ENCODE assay signal across 1 cellular context in genomic region chr1:181129771-181130606, GRCh38.
TF ChIP-seq lines count a peak whose summit lies in the region.

No MANE protein-coding gene starts in this region.

TF ChIP-seq in K562, 482 proteins besides CTCF, POLR2A, EP300 and RAD21 (continued from another document and continues in another):
- TF ChIP-seq MGA (IDR thresholded peaks at IDR 0.05) (no peak; the same call in 1 of the 2 replicates), SMAD2 (IDR thresholded peaks at IDR 0.05; ENCODE audit: low read depth, low read length) (no peak), ZNF551 (CRISPR knock-in tag; IDR thresholded peaks at IDR 0.05) (no peak), ELK3 (CRISPR knock-in tag; IDR thresholded peaks at IDR 0.05) (no peak), SAP30 (IDR thresholded peaks at IDR 0.05; ENCODE audit: borderline replicate concordance, insufficient read depth, low read depth, low read length, poor library complexity, severe bottlenecking) (no peak), ZNF57 (CRISPR knock-in tag; IDR thresholded peaks at IDR 0.05) (no peak), MCM5 (IDR thresholded peaks at IDR 0.05; ENCODE audit: low read depth) (no peak), NR2C1 (IDR thresholded peaks at IDR 0.05) (no peak), NR2C1 (tag; IDR thresholded peaks at IDR 0.05) (0 out of 2 replicates have a peak, but pooled peaks have one; percentile 26), ZNF184 (CRISPR knock-in tag; IDR thresholded peaks at IDR 0.05) (no peak), ZNF253 (CRISPR knock-in tag; conservative IDR thresholded peaks at IDR 0.05) (no peak), KDM1A (IDR thresholded peaks at IDR 0.05) (peak; percentile 99), NR0B1 (IDR thresholded peaks at IDR 0.05; ENCODE audit: partially characterized antibody) (no peak), NR3C1 (CRISPR knock-in tag; IDR thresholded peaks at IDR 0.05) (no peak), ATF4 (CRISPR knock-in tag; IDR thresholded peaks at IDR 0.05) (no peak; the same call in 1 of the 2 replicates), SP1 (CRISPR knock-in tag; IDR thresholded peaks at IDR 0.05) (peak; percentile 62), ZNF407 (IDR thresholded peaks at IDR 0.05; ENCODE audit: low read depth) (no peak), MAZ (CRISPR knock-in tag; conservative IDR thresholded peaks at IDR 0.05 in 1 of 2, IDR thresholded peaks at IDR 0.05 in 1 of 2) (peak; percentile 88 to 92), ZNF212 (CRISPR knock-in tag; IDR thresholded peaks at IDR 0.05) (no peak), GTF2F1 (IDR thresholded peaks at IDR 0.05; ENCODE audit: low read depth, low read length) (no peak), ZNF133 (CRISPR knock-in tag; IDR thresholded peaks at IDR 0.05) (no peak), ZNF143 (CRISPR knock-in tag; IDR thresholded peaks at IDR 0.05) (no peak), ZEB2 (IDR thresholded peaks at IDR 0.05) (peak; percentile 95), RERE (CRISPR knock-in tag; IDR thresholded peaks at IDR 0.05; ENCODE audit: borderline replicate concordance) (no peak), ETV5 (CRISPR knock-in tag; IDR thresholded peaks at IDR 0.05; ENCODE audit: low read depth) (peak; percentile 26; the same call in 1 of the 2 replicates)
